8 cellular contexts compared by ENCODE assay signal in genomic region chr14:101705733-101706508, GRCh38. TPM values are rescaled to one million over a fixed set of nuclear protein-coding genes. Genes with fewer than 3 reads are reported as not detected.
DNase-seq lines count a peak whose midpoint lies in the region; ATAC-seq and TF ChIP-seq lines count a peak whose summit lies in the region.

No MANE protein-coding gene starts in this region.

- ATAC-seq in HG03439 (IDR thresholded peaks at IDR 0.05; ENCODE audit: unreplicated experiment) (no peak), HG02623 (IDR thresholded peaks at IDR 0.05; ENCODE audit: unreplicated experiment) (no peak), GM18505 (IDR thresholded peaks at IDR 0.05; ENCODE audit: unreplicated experiment) (no peak)

- CTCF ChIA-PET in CD8-positive, alpha-beta memory T cell (lab: Charles Lee), result interaction anchor here (0.8 to 4.3 kb wide), 18 partner anchors 12 to 318 kb away, joined by 3 to 44 read pairs (median 7); no protein-coding TSS in a partner anchor
- CTCF ChIA-PET in activated naive CD4-positive, alpha-beta T cell treated with anti-CD3 and anti-CD28 coated beads, Interleukin-2, amount 10 ng/mL, durations not matched to agents 7 days and 5 days (lab: Charles Lee), result interaction anchor here (0.7 to 5.1 kb wide), 11 partner anchors 13 to 391 kb away, joined by 3 to 70 read pairs (median 12); no protein-coding TSS in a partner anchor

- H3K36me3 Mint-ChIP-seq in CD8-positive, alpha-beta memory T cell, result no peaks in the 10 kb centered on the region
- peaks cover 2% of the 10 kb centered on the region for H3K36me3 Mint-ChIP-seq in activated naive CD4-positive, alpha-beta T cell treated with anti-CD3 and anti-CD28 coated beads, Interleukin-2, amount 10 ng/mL, durations not matched to agents 7 days and 5 days

- no peaks in the 10 kb centered on the region for H3K9me3 ChIP-seq in CD8-positive, alpha-beta memory T cell (ENCODE audit: low read length)
- H3K9me3 ChIP-seq in iPS-15b (ENCODE audit: control insufficient read depth, insufficient read depth, low read length), result peaks cover 3% of the 10 kb centered on the region

- peaks cover 36 to 56% (median 49%) of the 10 kb centered on the region in 3 donors for H3K4me1 Mint-ChIP-seq in CD8-positive, alpha-beta memory T cell
- peaks cover 36% of the 10 kb centered on the region for H3K4me1 Mint-ChIP-seq in activated naive CD4-positive, alpha-beta T cell treated with anti-CD3 and anti-CD28 coated beads, Interleukin-2, amount 10 ng/mL, durations not matched to agents 7 days and 5 days

- H3K4me1 ChIP-seq in CD8-positive, alpha-beta memory T cell (ENCODE audit: insufficient read depth, low read length), result peaks cover 33% of the 10 kb centered on the region
- peaks cover 2% of the 10 kb centered on the region for H3K4me1 ChIP-seq in iPS-15b (ENCODE audit: control insufficient read depth, insufficient read depth, low read length)

- peak; percentile 55 to 78 (median 66) for DNase-seq in CD8-positive, alpha-beta memory T cell
- DNase-seq in NCI-H69 (lab: John Stamatoyannopoulos, UW), result peak; percentile 66
- DNase-seq in activated naive CD4-positive, alpha-beta T cell treated with anti-CD3 and anti-CD28 coated beads, Interleukin-2, amount 10 ng/mL, durations not matched to agents 7 days and 5 days, result peak; percentile 81
- peak in 2 of 3 donors; percentile 25 to 43 for DNase-seq in stimulated activated CD4-positive, alpha-beta T cell treated with anti-CD3 and anti-CD28 coated beads, Interleukin-12 subunit alpha, Interleukin-12 subunit beta, amount 100 ng/mL, for 48 hours (ENCODE audit: low read depth in 2 of 3, low spot score in 1 of 3)

- TF ChIP-seq POLR2A in GM18505 (IDR thresholded peaks at IDR 0.05; ENCODE audit: borderline replicate concordance, extremely low read depth, insufficient read depth, insufficient read length), result no peak

- H3K9me3 Mint-ChIP-seq in CD8-positive, alpha-beta memory T cell, result no peaks in the 10 kb centered on the region
- H3K9me3 Mint-ChIP-seq in activated naive CD4-positive, alpha-beta T cell treated with anti-CD3 and anti-CD28 coated beads, Interleukin-2, amount 10 ng/mL, durations not matched to agents 7 days and 5 days, result no peaks in the 10 kb centered on the region

- no peaks in the 10 kb centered on the region for H3K27me3 Mint-ChIP-seq in CD8-positive, alpha-beta memory T cell
- peaks cover 33% of the 10 kb centered on the region for H3K27me3 Mint-ChIP-seq in activated naive CD4-positive, alpha-beta T cell treated with anti-CD3 and anti-CD28 coated beads, Interleukin-2, amount 10 ng/mL, durations not matched to agents 7 days and 5 days

- peak overlapping the region in 6 of 7 donors; percentile 62 to 85 (median 76) for H3K4me3 Mint-ChIP-seq in CD8-positive, alpha-beta memory T cell
- H3K4me3 Mint-ChIP-seq in activated naive CD4-positive, alpha-beta T cell treated with anti-CD3 and anti-CD28 coated beads, Interleukin-2, amount 10 ng/mL, durations not matched to agents 7 days and 5 days, result peak overlapping the region; percentile 54

- H3K27ac ChIP-seq in CD8-positive, alpha-beta memory T cell (ENCODE audit: low read depth, low read length), result peak overlapping the region; percentile 29

- no peaks in the 10 kb centered on the region for H3K27me3 ChIP-seq in CD8-positive, alpha-beta memory T cell (ENCODE audit: insufficient read depth, low read length, poor library complexity, severe bottlenecking)
- peaks cover 34% of the 10 kb centered on the region for H3K27me3 ChIP-seq in iPS-15b (ENCODE audit: control insufficient read depth, insufficient read depth, low read length)

- peak overlapping the region in 7 of 8 donors; percentile 65 to 98 (median 93) for H3K27ac Mint-ChIP-seq in CD8-positive, alpha-beta memory T cell
- H3K27ac Mint-ChIP-seq in activated naive CD4-positive, alpha-beta T cell treated with anti-CD3 and anti-CD28 coated beads, Interleukin-2, amount 10 ng/mL, durations not matched to agents 7 days and 5 days, result peak overlapping the region; percentile 83

- no peak overlapping the region for H3K4me3 ChIP-seq in CD8-positive, alpha-beta memory T cell (ENCODE audit: low read length)
- H3K4me3 ChIP-seq in iPS-15b (ENCODE audit: low read depth, low read length), result peak overlapping the region; percentile 13

- no peaks in the 10 kb centered on the region for H3K36me3 ChIP-seq in CD8-positive, alpha-beta memory T cell (ENCODE audit: insufficient read depth, low read length)
- no peaks in the 10 kb centered on the region for H3K36me3 ChIP-seq in iPS-15b (ENCODE audit: control insufficient read depth, insufficient read depth, low read length)

- POLR2A ChIA-PET in CD8-positive, alpha-beta memory T cell (lab: Charles Lee), result interaction anchor here (0.6 to 3.2 kb wide), 11 partner anchors 16 to 259 kb away, joined by 3 to 25 read pairs (median 6); no protein-coding TSS in a partner anchor

- no peak overlapping the region for H3K9ac ChIP-seq in iPS-15b (ENCODE audit: low read depth, low read length)

RNA-seq across cellular contexts. Expression of gene PPP2R5C, which starts 55.6 kb away (rescaled TPM):
- total RNA-seq in CD8-positive, alpha-beta memory T cell, result 100 to 1,000 TPM; 278 to 307 TPM
- 342 TPM for polyA plus RNA-seq in CD8-positive, alpha-beta memory T cell
